In genomic region chr14:67569651-67570290, GRCh38 we compare ENCODE assay signal across 17 cellular contexts. TPM values are rescaled to one million over a fixed set of nuclear protein-coding genes. Genes with fewer than 3 reads are reported as not detected.
DNase-seq lines count a peak whose midpoint lies in the region; ATAC-seq and TF ChIP-seq lines count a peak whose summit lies in the region.
"Had no signal": no experiment of that assay in that cellular context is flagged by ENCODE, and none has a peak within 500 bp of the region (broad histone marks: within the 10 kb centered on the region; RNA-seq: fewer than 3 reads in every experiment).

No MANE protein-coding gene starts in this region.

- H3K4me3 ChIP-seq in WERI-Rb-1 (ENCODE audit: low read depth, low read length) (no peak overlapping the region), esophagus squamous epithelium (no peak overlapping the region)
- H3K4me3 ChIP-seq: GM12878, HAP-1 had no signal

- no peaks in the 10 kb centered on the region for H3K27me3 Mint-ChIP-seq in activated T-helper 17 cell treated with anti-CD3 and anti-CD28 coated beads, Interleukin-2, amount 50 U/mL, for 72 hours

- WGBS in esophagus squamous epithelium, 2 donors, result 72 to 76% methylated on average over 4 of the region's 4 CpGs

- TF ChIP-seq CTCF in WERI-Rb-1 (IDR thresholded peaks at IDR 0.05; ENCODE audit: low read depth, low read length) (no peak), esophagus squamous epithelium (IDR thresholded peaks at IDR 0.05) (no peak)

- H3K27me3 ChIP-seq in WERI-Rb-1 (ENCODE audit: insufficient read depth, low read depth, severe bottlenecking) (no peaks in the 10 kb centered on the region), esophagus squamous epithelium (no peaks in the 10 kb centered on the region)

- H3K36me3 ChIP-seq in WERI-Rb-1 (no peaks in the 10 kb centered on the region), esophagus squamous epithelium (no peaks in the 10 kb centered on the region)
- H3K36me3 ChIP-seq: HAP-1 had no signal

- peaks cover 0 to 27% (median 12%) of the 10 kb centered on the region in 3 donors for H3K4me1 ChIP-seq in esophagus squamous epithelium

- TF ChIP-seq POLR2A in esophagus squamous epithelium (IDR thresholded peaks at IDR 0.05), result no peak

- H3K9me3 ChIP-seq in WERI-Rb-1 (ENCODE audit: severe bottlenecking), result no peaks in the 10 kb centered on the region
- H3K9me3 ChIP-seq in esophagus squamous epithelium, result no peaks in the 10 kb centered on the region
- H3K9me3 ChIP-seq: HAP-1 had no signal

- H3K36me3 Mint-ChIP-seq in activated T-helper 17 cell treated with anti-CD3 and anti-CD28 coated beads, Interleukin-2, amount 50 U/mL, for 72 hours (ENCODE audit: low read depth), result no peaks in the 10 kb centered on the region
- H3K36me3 Mint-ChIP-seq: CD4-positive, alpha-beta memory T cell; IgD-negative memory B cell had no signal

- no peak for ATAC-seq in activated T-helper 17 cell treated with anti-CD3 and anti-CD28 coated beads, Interleukin-2, amount 50 U/mL, for 72 hours (replicated peaks)
- ATAC-seq: GM12878, Panc1, Right ventricle myocardium inferior had no signal

- H3K4me3 Mint-ChIP-seq in activated T-helper 17 cell treated with anti-CD3 and anti-CD28 coated beads, Interleukin-2, amount 50 U/mL, for 72 hours, result no peak overlapping the region
- H3K4me3 Mint-ChIP-seq: CD4-positive, alpha-beta memory T cell; IgD-negative memory B cell had no signal

- H3K4me1 Mint-ChIP-seq in activated T-helper 17 cell treated with anti-CD3 and anti-CD28 coated beads, Interleukin-2, amount 50 U/mL, for 72 hours, result no peaks in the 10 kb centered on the region

- intact Hi-C loops in esophagus squamous epithelium (cut with DNase I), result loop anchor here (5.0 to 10.0 kb wide), 2 partner anchors 42 to 145 kb away; no protein-coding TSS in a partner anchor

- H3K9me3 Mint-ChIP-seq in activated T-helper 17 cell treated with anti-CD3 and anti-CD28 coated beads, Interleukin-2, amount 50 U/mL, for 72 hours, result no peaks in the 10 kb centered on the region
- H3K9me3 Mint-ChIP-seq: CD4-positive, alpha-beta memory T cell; IgD-negative memory B cell had no signal

- no peak overlapping the region for H3K27ac Mint-ChIP-seq in activated T-helper 17 cell treated with anti-CD3 and anti-CD28 coated beads, Interleukin-2, amount 50 U/mL, for 72 hours
- H3K27ac Mint-ChIP-seq: IgD-negative memory B cell had no signal

- no peak overlapping the region for H3K27ac ChIP-seq in WERI-Rb-1
- H3K27ac ChIP-seq in substantia nigra (ENCODE audit: low read depth, low read length, poor library complexity, severe bottlenecking), result peak overlapping the region; percentile 56
- H3K27ac ChIP-seq in esophagus squamous epithelium, result no peak overlapping the region

- DNase-seq in activated effector memory CD4-positive, alpha-beta T cell treated with anti-CD3 and anti-CD28 coated beads, Interleukin-2, amount 50 U/mL, for 16 hours, result peak; percentile 52
- DNase-seq in activated effector memory CD4-positive, alpha-beta T cell treated with Interleukin-2 at 50 U/mL for 16 hours, result no peak
- DNase-seq in WERI-Rb-1, result peak; percentile 61
- DNase-seq in mesenteric fat pad (ENCODE audit: low spot score), result peak; percentile 83
- no peak for DNase-seq in substantia nigra (lab: John Stamatoyannopoulos, UW)
- no peak for DNase-seq in esophagus squamous epithelium (lab: John Stamatoyannopoulos, UW)
- no peak for DNase-seq in NCI-H1092 treated with DMSO at 0.1 percent for 48 hours (lab: John Stamatoyannopoulos, UW)
- DNase-seq: CD4-positive, alpha-beta memory T cell; GDM1; Kasumi-1; NCI-H187 had no signal

RNA-seq across cellular contexts. Expression of gene PIGH, which starts 30.3 kb away (rescaled TPM):
- total RNA-seq in mesenteric fat pad (16.9 TPM), esophagus squamous epithelium (10 to 100 TPM; 17.0 to 34.0 (median 21.0) TPM)
- 10 to 100 TPM; 17.6 to 20.0 TPM for total RNA-seq in activated T-helper 17 cell treated with anti-CD3 and anti-CD28 coated beads, Interleukin-2, amount 50 U/mL, for 72 hours

RNA-seq across cellular contexts. Expression of gene PLEKHH1, which starts 36.7 kb away (rescaled TPM):
- total RNA-seq in mesenteric fat pad (6.8 TPM), esophagus squamous epithelium (1 to 10 TPM; 4.1 to 7.9 (median 5.7) TPM)
- 1 to 10 TPM in 1 of 2 donors, under 1 TPM in 1; 0.17 to 4.9 TPM for total RNA-seq in activated T-helper 17 cell treated with anti-CD3 and anti-CD28 coated beads, Interleukin-2, amount 50 U/mL, for 72 hours

RNA-seq across cellular contexts. Expression of gene ARG2, which starts 49.9 kb away (rescaled TPM):
- 6.6 TPM for total RNA-seq in mesenteric fat pad
- 10 to 100 TPM in 3 of 4 donors, 1 to 10 TPM in 1; 7.1 to 50.6 (median 17.7) TPM for total RNA-seq in esophagus squamous epithelium
- total RNA-seq in activated T-helper 17 cell treated with anti-CD3 and anti-CD28 coated beads, Interleukin-2, amount 50 U/mL, for 72 hours, result 10 to 100 TPM; 14.3 to 64.7 TPM

Comparison
In these comparisons a context has a peak if more than half of its experiments do, and no peak if none do; other contexts are left out.
1. DNase-seq: peak in activated effector memory CD4-positive, alpha-beta T cell treated with anti-CD3 and anti-CD28 coated beads, Interleukin-2, amount 50 U/mL, for 16 hours (single experiment), WERI-Rb-1 (single experiment) and mesenteric fat pad (single experiment); none in activated effector memory CD4-positive, alpha-beta T cell treated with Interleukin-2 at 50 U/mL for 16 hours (single experiment), substantia nigra (0 of 49), esophagus squamous epithelium (single experiment) and NCI-H1092 treated with DMSO at 0.1 percent for 48 hours (single experiment).